Comparison of ENCODE assay signal across 13 cellular contexts in the genomic region with DNA sequence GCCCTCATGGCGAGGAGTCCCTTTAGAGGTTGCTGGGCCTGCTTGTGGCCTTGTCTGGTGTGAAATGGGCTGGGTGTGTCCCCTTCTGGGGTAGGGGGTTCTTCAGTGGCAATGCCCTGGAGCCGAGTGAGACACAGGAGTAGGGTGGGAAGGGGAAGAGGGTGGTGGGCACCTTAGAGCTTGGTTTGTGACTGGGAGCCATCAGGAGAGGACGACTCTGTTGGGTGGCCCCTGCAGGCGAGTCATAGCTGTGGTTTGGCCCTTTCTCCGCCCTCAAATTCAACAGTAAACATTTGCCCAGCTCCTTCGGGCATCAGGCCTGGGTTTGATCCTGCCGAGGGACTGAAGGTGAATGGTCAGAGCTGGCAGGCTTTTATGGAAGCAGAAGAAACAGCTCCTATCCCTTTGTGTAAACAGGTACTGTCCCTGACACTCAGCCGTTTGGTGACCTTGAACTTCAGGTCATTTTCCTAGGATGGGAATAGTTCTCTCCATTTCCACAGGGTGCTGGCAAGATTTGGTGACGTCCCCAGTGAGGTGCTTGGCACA. TPM values are rescaled to one million over a fixed set of nuclear protein-coding genes. Genes with fewer than 3 reads are reported as not detected.
A peak's percentile ranks its signal among the peaks of the same experiment; 100 is the strongest.
DNase-seq lines count a peak whose midpoint lies in the region; ATAC-seq and TF ChIP-seq lines count a peak whose summit lies in the region.
"Had no signal": no experiment of that assay in that cellular context is flagged by ENCODE, and none has a peak within 500 bp of the region (broad histone marks: within the 10 kb centered on the region; RNA-seq: fewer than 3 reads in every experiment).

No MANE protein-coding gene starts in this region.

- no peak overlapping the region for H3K4me3 ChIP-seq in CD8-positive, alpha-beta T cell (ENCODE audit: low read depth, low read length)
- H3K4me3 ChIP-seq in sigmoid colon, result no peak overlapping the region

- H3K27me3 ChIP-seq in CD8-positive, alpha-beta T cell (ENCODE audit: insufficient read depth, low read length), result no peaks in the 10 kb centered on the region
- no peaks in the 10 kb centered on the region for H3K27me3 ChIP-seq in sigmoid colon

- CTCF ChIA-PET in CD8-positive, alpha-beta T cell (lab: Charles Lee), result interaction anchor here (0.7 to 1.7 kb wide), 3 partner anchors 25 to 86 kb away, joined by 4 to 6 read pairs (median 5); partner anchors contain the start of gene ECI1

- H3K36me3 Mint-ChIP-seq in CD8-positive, alpha-beta T cell, result peaks cover 34% of the 10 kb centered on the region
- H3K36me3 Mint-ChIP-seq in IgD-negative memory B cell, result no peaks in the 10 kb centered on the region
- no peaks in the 10 kb centered on the region for H3K36me3 Mint-ChIP-seq in brain
- H3K36me3 Mint-ChIP-seq in natural killer cell treated with Interleukin-12 subunit alpha and Interleukin-12 subunit beta and Interleukin-15 and Interleukin-18, amount 100 ng/mL, for 72 hours, result no peaks in the 10 kb centered on the region

- H3K4me1 Mint-ChIP-seq in CD8-positive, alpha-beta T cell (ENCODE audit: low read depth), result peaks cover 22% of the 10 kb centered on the region
- peaks cover 0 to 7% (median 5%) of the 10 kb centered on the region in 3 donors for H3K4me1 Mint-ChIP-seq in IgD-negative memory B cell
- peaks cover 28% of the 10 kb centered on the region for H3K4me1 Mint-ChIP-seq in brain
- H3K4me1 Mint-ChIP-seq in natural killer cell treated with Interleukin-12 subunit alpha and Interleukin-12 subunit beta and Interleukin-15 and Interleukin-18, amount 100 ng/mL, for 72 hours (ENCODE audit: low read depth in 2 of 2), result peaks cover 9 to 20% of the 10 kb centered on the region in 2 donors

- no peaks in the 10 kb centered on the region for H3K27me3 Mint-ChIP-seq in CD8-positive, alpha-beta T cell (ENCODE audit: low read depth)
- H3K27me3 Mint-ChIP-seq in IgD-negative memory B cell (no peaks in the 10 kb centered on the region), brain (peaks cover 3% of the 10 kb centered on the region)
- H3K27me3 Mint-ChIP-seq in natural killer cell treated with Interleukin-12 subunit alpha and Interleukin-12 subunit beta and Interleukin-15 and Interleukin-18, amount 100 ng/mL, for 72 hours, result no peaks in the 10 kb centered on the region
- H3K27me3 Mint-ChIP-seq: stimulated activated memory B cell treated with anti-CD40 and anti-IgM and Interleukin-4, amounts not matched to agents 10 μg/mL and 1 μg/mL and 100 μg/mL, for 72 hours had no signal

- H3K4me3 Mint-ChIP-seq in CD8-positive, alpha-beta T cell, result peak overlapping the region; percentile 37
- H3K4me3 Mint-ChIP-seq in IgD-negative memory B cell, result peak overlapping the region in 3 of 4 donors; percentile 21 to 79 (median 73)
- H3K4me3 Mint-ChIP-seq in brain, result peak overlapping the region; percentile 61 to 72 (median 64)
- peak overlapping the region; percentile 12 for H3K4me3 Mint-ChIP-seq in natural killer cell treated with Interleukin-12 subunit alpha and Interleukin-12 subunit beta and Interleukin-15 and Interleukin-18, amount 100 ng/mL, for 72 hours
- H3K4me3 Mint-ChIP-seq: stimulated activated memory B cell treated with anti-CD40 and anti-IgM and Interleukin-4, amounts not matched to agents 10 μg/mL and 1 μg/mL and 100 μg/mL, for 72 hours had no signal

- intact Hi-C loops in CD8-positive, alpha-beta T cell (cut with DNase I, micrococcal nuclease), result no loop called here
- intact Hi-C loops in sigmoid colon (cut with DNase I), result no loop called here

- ATAC-seq in CD8-positive, alpha-beta T cell, result no peak
- no peak for ATAC-seq in natural killer cell treated with Interleukin-12 subunit alpha and Interleukin-12 subunit beta and Interleukin-15 and Interleukin-18, amount 100 ng/mL, for 72 hours
- ATAC-seq in omental fat pad (ENCODE audit: low FRiP score), result no peak
- ATAC-seq: stimulated activated memory B cell treated with anti-CD40 and anti-IgM and Interleukin-4, amounts not matched to agents 10 μg/mL and 1 μg/mL and 100 μg/mL, for 72 hours had no signal

- no peak for TF ChIP-seq POLR2A in sigmoid colon (IDR thresholded peaks at IDR 0.05)

- no peak for TF ChIP-seq CTCF in CD8-positive, alpha-beta T cell (IDR thresholded peaks at IDR 0.05)
- TF ChIP-seq CTCF in brain (conservative IDR thresholded peaks at IDR 0.05) (no peak), sigmoid colon (IDR thresholded peaks at IDR 0.05) (no peak), omental fat pad (IDR thresholded peaks at IDR 0.05) (no peak)

- no peak for DNase-seq in CD8-positive, alpha-beta T cell
- DNase-seq in natural killer cell treated with Interleukin-12 subunit alpha and Interleukin-12 subunit beta and Interleukin-15 and Interleukin-18, amount 100 ng/mL, for 72 hours (ENCODE audit: low spot score), result no peak
- DNase-seq in stimulated activated CD8-positive, alpha-beta memory T cell treated with anti-CD3 and anti-CD28 coated beads, Interleukin-4, amount 100 ng/mL, for 48 hours, result no peak
- no peak for DNase-seq in NCI-H1436 treated with DMSO at 0.1 percent for 48 hours (lab: John Stamatoyannopoulos, UW)
- DNase-seq in sigmoid colon, result no peak
- no peak for DNase-seq in omental fat pad (ENCODE audit: low spot score)
- DNase-seq: DND-41, NCI-H1048, NCI-H82, T-helper 2 cell had no signal

- H3K27ac ChIP-seq in CD8-positive, alpha-beta T cell (ENCODE audit: low read depth, low read length), result no peak overlapping the region
- H3K27ac ChIP-seq in sigmoid colon, result no peak overlapping the region

- POLR2A ChIA-PET in CD8-positive, alpha-beta T cell (lab: Charles Lee), result interaction anchor here (1.0 to 1.3 kb wide), 3 partner anchors 12 to 29 kb away, joined by 3 to 4 read pairs (median 3); partner anchors contain the start of genes ECI1 and PGP

- peaks cover 13% of the 10 kb centered on the region for H3K4me1 ChIP-seq in CD8-positive, alpha-beta T cell (ENCODE audit: insufficient read depth, low read length)
- H3K4me1 ChIP-seq in sigmoid colon, result peaks cover 0 to 33% (median 26%) of the 10 kb centered on the region in 4 donors

- 34 to 69% methylated on average over 9 of the region's 9 CpGs for WGBS in sigmoid colon, 2 donors

- H3K36me3 ChIP-seq in CD8-positive, alpha-beta T cell (ENCODE audit: insufficient read depth, low read length), result peaks cover 11% of the 10 kb centered on the region
- H3K36me3 ChIP-seq in sigmoid colon, result peaks cover 22 to 43% (median 30%) of the 10 kb centered on the region in 4 donors

- TF ChIP-seq EP300 in sigmoid colon (IDR thresholded peaks at IDR 0.05), result no peak

- no peaks in the 10 kb centered on the region for H3K9me3 Mint-ChIP-seq in CD8-positive, alpha-beta T cell
- H3K9me3 Mint-ChIP-seq in IgD-negative memory B cell, result no peaks in the 10 kb centered on the region
- no peaks in the 10 kb centered on the region for H3K9me3 Mint-ChIP-seq in brain
- H3K9me3 Mint-ChIP-seq in natural killer cell treated with Interleukin-12 subunit alpha and Interleukin-12 subunit beta and Interleukin-15 and Interleukin-18, amount 100 ng/mL, for 72 hours, result no peaks in the 10 kb centered on the region
- H3K9me3 Mint-ChIP-seq: stimulated activated memory B cell treated with anti-CD40 and anti-IgM and Interleukin-4, amounts not matched to agents 10 μg/mL and 1 μg/mL and 100 μg/mL, for 72 hours had no signal

- H3K27ac Mint-ChIP-seq in CD8-positive, alpha-beta T cell, result no peak overlapping the region
- H3K27ac Mint-ChIP-seq in IgD-negative memory B cell (peak overlapping the region in 2 of 3 donors; percentile 23 to 71), brain (peak overlapping the region in 3 of 5 experiments; percentile 27 to 69 (median 53))
- H3K27ac Mint-ChIP-seq in natural killer cell treated with Interleukin-12 subunit alpha and Interleukin-12 subunit beta and Interleukin-15 and Interleukin-18, amount 100 ng/mL, for 72 hours, result peak overlapping the region in 1 of 2 donors; percentile 50
- H3K27ac Mint-ChIP-seq: stimulated activated memory B cell treated with anti-CD40 and anti-IgM and Interleukin-4, amounts not matched to agents 10 μg/mL and 1 μg/mL and 100 μg/mL, for 72 hours had no signal

- no peaks in the 10 kb centered on the region for H3K9me3 ChIP-seq in CD8-positive, alpha-beta T cell (ENCODE audit: low read length)
- H3K9me3 ChIP-seq in sigmoid colon, result no peaks in the 10 kb centered on the region

RNA-seq across cellular contexts. Expression of gene E4F1, which starts 2.9 kb away (rescaled TPM):
- 10 to 100 TPM; 36.3 to 37.5 TPM for total RNA-seq in CD8-positive, alpha-beta T cell
- polyA plus RNA-seq in IgD-negative memory B cell (23.2 TPM), brain (ENCODE audit: insufficient read depth, low read depth, low replicate concordance) (20.9 TPM), sigmoid colon (10 to 100 TPM; 10.8 to 25.3 (median 13.4) TPM)
- 10 to 100 TPM; 27.5 to 51.8 TPM for total RNA-seq in natural killer cell treated with Interleukin-12 subunit alpha and Interleukin-12 subunit beta and Interleukin-15 and Interleukin-18, amount 100 ng/mL, for 72 hours
- total RNA-seq in sigmoid colon (10 to 100 TPM; 17.4 to 26.9 (median 22.0) TPM), omental fat pad (10 to 100 TPM; 18.3 to 39.6 (median 25.7) TPM)

RNA-seq across cellular contexts. Expression of gene DNASE1L2, which starts 9.9 kb away (rescaled TPM):
- under 1 TPM; 0.38 to 0.50 TPM for total RNA-seq in CD8-positive, alpha-beta T cell
- not detected for polyA plus RNA-seq in IgD-negative memory B cell
- polyA plus RNA-seq in brain (ENCODE audit: insufficient read depth, low read depth, low replicate concordance), result 0.71 TPM
- total RNA-seq in natural killer cell treated with Interleukin-12 subunit alpha and Interleukin-12 subunit beta and Interleukin-15 and Interleukin-18, amount 100 ng/mL, for 72 hours, result 1 to 10 TPM in 1 of 2 donors, under 1 TPM in 1; 0.88 to 3.5 TPM
- total RNA-seq in sigmoid colon, result under 1 TPM in 3 of 4 donors, not detected in 1; 0.36 to 0.82 (median 0.81) TPM
- under 1 TPM in 1 of 3 donors, not detected in 2; 0.93 TPM for polyA plus RNA-seq in sigmoid colon
- total RNA-seq in omental fat pad, result under 1 TPM in 3 of 4 donors, not detected in 1; 0.63 to 0.93 (median 0.84) TPM

RNA-seq across cellular contexts. Expression of gene PGP, which starts 11.7 kb away (rescaled TPM):
- total RNA-seq in CD8-positive, alpha-beta T cell, result 1 to 10 TPM; 7.7 TPM
- polyA plus RNA-seq in IgD-negative memory B cell (6.4 TPM), brain (ENCODE audit: insufficient read depth, low read depth, low replicate concordance) (16.7 TPM), sigmoid colon (10 to 100 TPM in 2 of 3 donors, 1 to 10 TPM in 1; 6.0 to 20.2 (median 11.1) TPM)
- 10 to 100 TPM; 18.8 to 39.8 TPM for total RNA-seq in natural killer cell treated with Interleukin-12 subunit alpha and Interleukin-12 subunit beta and Interleukin-15 and Interleukin-18, amount 100 ng/mL, for 72 hours
- total RNA-seq in sigmoid colon (10 to 100 TPM in 2 of 4 donors, 1 to 10 TPM in 2; 9.0 to 14.4 (median 10.0) TPM), omental fat pad (10 to 100 TPM in 1 of 4 donors, 1 to 10 TPM in 3; 8.1 to 10.4 (median 9.6) TPM)

RNA-seq across cellular contexts. Expression of gene BRICD5, which starts 15.7 kb away (rescaled TPM):
- total RNA-seq in CD8-positive, alpha-beta T cell, result 1 to 10 TPM; 2.1 to 6.1 TPM
- polyA plus RNA-seq in IgD-negative memory B cell (0.35 TPM), brain (ENCODE audit: insufficient read depth, low read depth, low replicate concordance) (5.1 TPM), sigmoid colon (1 to 10 TPM in 1 of 3 donors, not detected in 2; 8.3 TPM)
- total RNA-seq in natural killer cell treated with Interleukin-12 subunit alpha and Interleukin-12 subunit beta and Interleukin-15 and Interleukin-18, amount 100 ng/mL, for 72 hours, result 10 to 100 TPM in 1 of 2 donors, 1 to 10 TPM in 1; 6.2 to 23.7 TPM
- total RNA-seq in sigmoid colon (10 to 100 TPM in 1 of 4 donors, 1 to 10 TPM in 3; 1.8 to 21.3 (median 4.7) TPM), omental fat pad (10 to 100 TPM in 1 of 4 donors, 1 to 10 TPM in 3; 1.5 to 10.1 (median 4.3) TPM)

RNA-seq across cellular contexts. Expression of gene MLST8, which starts 21.1 kb away (rescaled TPM):
- 10 to 100 TPM; 29.9 to 30.8 TPM for total RNA-seq in CD8-positive, alpha-beta T cell
- polyA plus RNA-seq in IgD-negative memory B cell (44.1 TPM), brain (ENCODE audit: insufficient read depth, low read depth, low replicate concordance) (131 TPM), sigmoid colon (10 to 100 TPM; 41.4 to 58.7 (median 42.0) TPM)
- total RNA-seq in natural killer cell treated with Interleukin-12 subunit alpha and Interleukin-12 subunit beta and Interleukin-15 and Interleukin-18, amount 100 ng/mL, for 72 hours, result 10 to 100 TPM; 31.2 to 68.9 TPM
- total RNA-seq in sigmoid colon (10 to 100 TPM; 30.6 to 48.5 (median 37.1) TPM), omental fat pad (10 to 100 TPM; 29.8 to 44.6 (median 34.6) TPM)

Comparison
In these comparisons a context has a peak if more than half of its experiments do, and no peak if none do; other contexts are left out.
1. H3K4me3 Mint-ChIP-seq: peak in every context shown above with its lines; median percentile 73 in IgD-negative memory B cell; 64 in brain; 37 in CD8-positive, alpha-beta T cell; 12 in natural killer cell treated with Interleukin-12 subunit alpha and Interleukin-12 subunit beta and Interleukin-15 and Interleukin-18, amount 100 ng/mL, for 72 hours.